8 cellular contexts compared by ENCODE assay signal in genomic region chr2:120736955-120737801, GRCh38. TPM values are rescaled to one million over a fixed set of nuclear protein-coding genes. Genes with fewer than 3 reads are reported as not detected.
A peak's percentile ranks its signal among the peaks of the same experiment; 100 is the strongest.
DNase-seq lines count a peak whose midpoint lies in the region; ATAC-seq and TF ChIP-seq lines count a peak whose summit lies in the region.

No MANE protein-coding gene starts in this region.

- TF ChIP-seq CTCF in mesothelial cell of epicardium (IDR thresholded peaks at IDR 0.05; ENCODE audit: unreplicated experiment) = no peak

- H3K4me3 Mint-ChIP-seq in mesothelial cell of epicardium = peak overlapping the region; percentile 89

- no peaks in the 10 kb centered on the region for H3K36me3 Mint-ChIP-seq in mesothelial cell of epicardium

- peaks cover 28% of the 10 kb centered on the region for H3K4me1 ChIP-seq in ectodermal cell (ENCODE audit: control insufficient read depth, insufficient read depth, low read length)

- no peaks in the 10 kb centered on the region for H3K9me3 Mint-ChIP-seq in mesothelial cell of epicardium

- no peaks in the 10 kb centered on the region for H3K27me3 ChIP-seq in ectodermal cell (ENCODE audit: control insufficient read depth, insufficient read depth, low read length, poor library complexity, severe bottlenecking)

- peak overlapping the region; percentile 98 for H3K27ac Mint-ChIP-seq in mesothelial cell of epicardium

- 0% methylated on average over 53 to 54 of the region's 55 CpGs for WGBS in ectodermal cell, 2 experiments

- no peaks in the 10 kb centered on the region for H3K36me3 ChIP-seq in ectodermal cell (ENCODE audit: control insufficient read depth, insufficient read depth, low read length)

- DNase-seq in EH (ENCODE audit: low read depth) = peak; percentile 97
- peak; percentile 27 for DNase-seq in NCI-H345 (lab: John Stamatoyannopoulos, UW)
- DNase-seq in mesothelial cell of epicardium (ENCODE audit: low spot score in 2 of 2, unreplicated experiment in 2 of 2) = peak; percentile 66 to 77

- ATAC-seq in GM19397 (IDR thresholded peaks at IDR 0.05; ENCODE audit: unreplicated experiment) = no peak
- no peak for ATAC-seq in GM21576 (IDR thresholded peaks at IDR 0.05; ENCODE audit: unreplicated experiment)
- no peak for ATAC-seq in HG03520 (IDR thresholded peaks at IDR 0.05; ENCODE audit: unreplicated experiment)
- no peak for ATAC-seq in GM19467 (IDR thresholded peaks at IDR 0.05; ENCODE audit: unreplicated experiment)

- no peaks in the 10 kb centered on the region for H3K9me3 ChIP-seq in ectodermal cell (ENCODE audit: control insufficient read depth, low read length)

- H3K27me3 Mint-ChIP-seq in mesothelial cell of epicardium (ENCODE audit: low read depth) = no peaks in the 10 kb centered on the region

- H3K4me3 ChIP-seq in ectodermal cell (ENCODE audit: insufficient read depth, low read depth, low read length) = peak overlapping the region; percentile 92

- peak overlapping the region; percentile 70 for H3K27ac ChIP-seq in ectodermal cell (ENCODE audit: insufficient read depth, low read depth, low read length, poor library complexity, severe bottlenecking)

- H3K4me1 Mint-ChIP-seq in mesothelial cell of epicardium = peaks cover 63% of the 10 kb centered on the region

RNA-seq across cellular contexts. Expression of gene GLI2, which starts 1.5 kb away (rescaled TPM):
- 37.4 TPM for polyA plus RNA-seq in ectodermal cell (2013, experiment 1 of 4)
- 40.1 TPM for polyA plus RNA-seq in ectodermal cell (2013, experiment 2 of 4)
- 33.6 TPM for polyA plus RNA-seq in ectodermal cell (2013, experiment 3 of 4)
- 32.7 TPM for polyA plus RNA-seq in ectodermal cell (2013, experiment 4 of 4)
- total RNA-seq in mesothelial cell of epicardium = 65.3 to 67.0 TPM (median 65.6 TPM) in 3 replicates

Comparison
In these comparisons a context has a peak if more than half of its experiments do, and no peak if none do; other contexts are left out.
1. DNase-seq: peak in every context shown above with its lines; median percentile 97 in EH; 72 in mesothelial cell of epicardium; 27 in NCI-H345.